Comparison of ENCODE assay signal across 8 cellular contexts in genomic region chr21:39347537-39347936, GRCh38. TPM values are rescaled to one million over a fixed set of nuclear protein-coding genes. Genes with fewer than 3 reads are reported as not detected.
DNase-seq lines count a peak whose midpoint lies in the region; ATAC-seq and TF ChIP-seq lines count a peak whose summit lies in the region.

No MANE protein-coding gene starts in this region.

- TF ChIP-seq CTCF in DOHH2 (IDR thresholded peaks at IDR 0.05; ENCODE audit: low read depth, low read length, poor library complexity, severe bottlenecking) (no peak), endothelial cell (IDR thresholded peaks at IDR 0.05; ENCODE audit: unreplicated experiment) (no peak), osteoblast (IDR thresholded peaks at IDR 0.05; ENCODE audit: extremely low read depth, low read depth, low read length) (no peak)

- H3K9me3 Mint-ChIP-seq in endothelial cell (ENCODE audit: unreplicated experiment) = no peaks in the 10 kb centered on the region

- H3K4me3 ChIP-seq in DOHH2 (ENCODE audit: low read length) (peak overlapping the region; percentile 97), osteoblast (ENCODE audit: insufficient read depth, low read length) (peak overlapping the region; percentile 95)

- H3K79me2 ChIP-seq in DOHH2 (ENCODE audit: control insufficient read depth, low read length) = peaks cover 69% of the 10 kb centered on the region
- peaks cover 37% of the 10 kb centered on the region for H3K79me2 ChIP-seq in osteoblast (ENCODE audit: insufficient read depth, low read length)

- H3K4me1 ChIP-seq in DOHH2 (ENCODE audit: control insufficient read depth, low read length) (peaks cover 51% of the 10 kb centered on the region), osteoblast (ENCODE audit: insufficient read depth, low read length) (peaks cover 11% of the 10 kb centered on the region)

- H3K36me3 ChIP-seq in DOHH2 (ENCODE audit: control insufficient read depth, low read length) (peaks cover 63% of the 10 kb centered on the region), osteoblast (ENCODE audit: insufficient read depth, low read length) (peaks cover 33% of the 10 kb centered on the region)

- peaks cover 62% of the 10 kb centered on the region for H3F3A ChIP-seq in DOHH2 (ENCODE audit: control insufficient read depth, insufficient read depth)

- H3K4me3 Mint-ChIP-seq in endothelial cell (ENCODE audit: unreplicated experiment) = peak overlapping the region; percentile 97

- peaks cover 21% of the 10 kb centered on the region for H4K20me1 ChIP-seq in DOHH2 (ENCODE audit: control insufficient read depth, insufficient read depth, low read depth, low read length)
- H4K20me1 ChIP-seq in osteoblast (ENCODE audit: insufficient read depth, low read length) = peaks cover 34% of the 10 kb centered on the region

- H2AFZ ChIP-seq in osteoblast (ENCODE audit: low read length) = no peak overlapping the region

- no peaks in the 10 kb centered on the region for H3K9me2 ChIP-seq in DOHH2 (replicated peaks; ENCODE audit: control insufficient read depth, low read length)

- H3K9me3 ChIP-seq in DOHH2 (ENCODE audit: control insufficient read depth, insufficient read depth, low read length) (no peaks in the 10 kb centered on the region), osteoblast (ENCODE audit: low read depth, low read length) (no peaks in the 10 kb centered on the region)

- H3K4me2 ChIP-seq in DOHH2 (ENCODE audit: low read length) = peak overlapping the region; percentile 78
- H3K4me2 ChIP-seq in osteoblast (ENCODE audit: insufficient read depth, low read length) = peak overlapping the region; percentile 91

- H3K36me3 Mint-ChIP-seq in endothelial cell (ENCODE audit: low read depth, unreplicated experiment) = peaks cover 41% of the 10 kb centered on the region

- H3K27ac ChIP-seq in DOHH2 (ENCODE audit: low read depth, low read length) (peak overlapping the region; percentile 87), osteoblast (ENCODE audit: low read depth, low read length) (peak overlapping the region; percentile 76)

- H3K4me1 Mint-ChIP-seq in endothelial cell (ENCODE audit: unreplicated experiment) = peaks cover 24% of the 10 kb centered on the region

- DNase-seq in OCI-M1 (lab: John Stamatoyannopoulos, UW) = peak; percentile 66
- DNase-seq in endothelial cell (ENCODE audit: low spot score) = no peak
- peak; percentile 75 for DNase-seq in osteoblast (ENCODE audit: insufficient read length, low spot score, missing footprints)
- DNase-seq in cerebellum (ENCODE audit: low spot score) = no peak
- no peak for DNase-seq in NCI-H510A treated with DMSO at 0.1 percent for 48 hours (lab: John Stamatoyannopoulos, UW)
- DNase-seq in GM19240 (ENCODE audit: insufficient read length, low spot score) = no peak

- H3K27me3 ChIP-seq in DOHH2 (ENCODE audit: control insufficient read depth, low read length) = no peaks in the 10 kb centered on the region
- no peaks in the 10 kb centered on the region for H3K27me3 ChIP-seq in osteoblast (ENCODE audit: insufficient read depth, low read length)

- ATAC-seq in GM21390 (IDR thresholded peaks at IDR 0.05; ENCODE audit: unreplicated experiment) = no peak

- peak overlapping the region; percentile 93 for H3K27ac Mint-ChIP-seq in endothelial cell (ENCODE audit: unreplicated experiment)

- peaks cover 14% of the 10 kb centered on the region for H3K27me3 Mint-ChIP-seq in endothelial cell (ENCODE audit: unreplicated experiment)

RNA-seq across cellular contexts. Expression of gene HMGN1, which starts 1.4 kb away (rescaled TPM):
- total RNA-seq in endothelial cell (ENCODE audit: unreplicated experiment) (409 TPM), osteoblast (130 and 154 TPM in 2 replicates), cerebellum (153 TPM)

RNA-seq across cellular contexts. Expression of gene BRWD1, which starts 34.1 kb away (rescaled TPM):
- total RNA-seq in endothelial cell (ENCODE audit: unreplicated experiment) (43.8 TPM), osteoblast (71.3 and 71.9 TPM in 2 replicates), cerebellum (187 TPM)

Comparison
In these comparisons a context has a peak if more than half of its experiments do, and no peak if none do; other contexts are left out.
1. DNase-seq: peak in OCI-M1 (single experiment) and osteoblast (single experiment); none in endothelial cell (single experiment), cerebellum (single experiment), NCI-H510A treated with DMSO at 0.1 percent for 48 hours (single experiment) and GM19240 (single experiment).